32 cellular contexts compared by ENCODE assay signal in genomic region chr7:41257660-41258059, GRCh38.
"Had no signal": no experiment of that assay in that cellular context is flagged by ENCODE, and none has a peak within 500 bp of the region (broad histone marks: within the 10 kb centered on the region; RNA-seq: fewer than 3 reads in every experiment).

No MANE protein-coding gene starts in this region.

- H3K36me3 ChIP-seq: cardiac muscle cell, colonic mucosa, esophagus squamous epithelium, gastroesophageal sphincter, heart right ventricle had no signal

- H3K9me3 ChIP-seq: body of pancreas, colonic mucosa, esophagus squamous epithelium, gastroesophageal sphincter had no signal

- H3K4me1 Mint-ChIP-seq: activated CD4-positive, alpha-beta T cell treated with anti-CD3 and anti-CD28 coated beads for 36 hours; activated T-helper 17 cell treated with anti-CD3 and anti-CD28 coated beads, Interleukin-2, amount 50 U/mL, for 72 hours; T-helper 17 cell had no signal

- H3K27ac Mint-ChIP-seq: activated CD4-positive, alpha-beta memory T cell treated with anti-CD3 and anti-CD28 coated beads for 36 hours; activated CD4-positive, alpha-beta T cell treated with anti-CD3 and anti-CD28 coated beads for 36 hours; activated CD4-positive, alpha-beta T cell treated with anti-CD3 and anti-CD28 coated beads, Interleukin-2, amount 10 ng/mL, durations not matched to agents 24 days and 14 days; activated naive CD8-positive, alpha-beta T cell; activated T-helper 17 cell treated with anti-CD3 and anti-CD28 coated beads, Interleukin-2, amount 50 U/mL, for 72 hours; T-helper 17 cell; T-helper 2 cell treated with Interferon-gamma antibody and Interleukin-4, amounts not matched to agents 5 μg/mL and 100 μg/mL, for 36 hours had no signal

- ATAC-seq: activated CD4-positive, alpha-beta T cell treated with anti-CD3 and anti-CD28 coated beads for 36 hours; activated T-cell treated with anti-CD3 and anti-CD28 coated beads, Interleukin-2, amount 50 U/mL, for 4 hours; activated T-helper 17 cell treated with anti-CD3 and anti-CD28 coated beads, Interleukin-2, amount 50 U/mL, for 72 hours; body of pancreas; gastroesophageal sphincter; heart right ventricle; T-helper 17 cell had no signal

- H3K36me3 Mint-ChIP-seq: activated CD4-positive, alpha-beta memory T cell treated with anti-CD3 and anti-CD28 coated beads for 36 hours; activated naive CD8-positive, alpha-beta T cell had no signal

- H3K27me3 ChIP-seq: body of pancreas, cardiac muscle cell, colonic mucosa, esophagus squamous epithelium, gastroesophageal sphincter, heart right ventricle had no signal

- FAIRE-seq: endometrium, endothelial cell of umbilical vein had no signal

- DNase-seq: activated CD4-positive, alpha-beta memory T cell treated with anti-CD3 and anti-CD28 coated beads for 36 hours; activated CD4-positive, alpha-beta T cell treated with anti-CD3 and anti-CD28 coated beads for 36 hours; activated CD4-positive, alpha-beta T cell treated with anti-CD3 and anti-CD28 coated beads, Interleukin-2, amount 10 ng/mL, durations not matched to agents 24 days and 14 days; activated CD4-positive, CD25-positive, alpha-beta regulatory T cell; activated CD4-positive, CD25-positive, alpha-beta regulatory T cell treated with anti-CD3 and anti-CD28 coated beads, Interleukin-2, amount 50 U/mL, for 72 hours; activated CD8-positive, alpha-beta memory T cell treated with anti-CD3 and anti-CD28 coated beads for 24 hours; activated effector memory CD4-positive, alpha-beta T cell treated with Interleukin-2 at 50 U/mL for 16 hours; activated gamma-delta T cell treated with Interleukin-2 at 50 U/mL for 16 hours; activated naive CD4-positive, alpha-beta T cell treated with anti-CD3 and anti-CD28 coated beads, Interleukin-2, amount 50 U/mL, for 16 hours; activated naive CD4-positive, alpha-beta T cell treated with Interleukin-2 at 50 U/mL for 16 hours; activated T-cell treated with anti-CD3 and anti-CD28 coated beads, Interleukin-2, amount 50 U/mL, for 4 hours; amniotic stem cell; anterior cingulate cortex; body of pancreas; central memory CD4-positive, alpha-beta T cell; cerebellar nuclear complex; colonic mucosa; effector CD8-positive, alpha-beta T cell; esophagus squamous epithelium; foreskin melanocyte; heart right ventricle; T-helper 1 cell; T-helper 17 cell; T1000 had no signal

- H3K27me3 Mint-ChIP-seq: activated CD4-positive, alpha-beta memory T cell treated with anti-CD3 and anti-CD28 coated beads for 36 hours; activated CD4-positive, alpha-beta T cell treated with anti-CD3 and anti-CD28 coated beads for 36 hours; activated CD4-positive, alpha-beta T cell treated with anti-CD3 and anti-CD28 coated beads, Interleukin-2, amount 10 ng/mL, durations not matched to agents 24 days and 14 days; activated naive CD8-positive, alpha-beta T cell; activated T-helper 17 cell treated with anti-CD3 and anti-CD28 coated beads, Interleukin-2, amount 50 U/mL, for 72 hours; T-helper 17 cell had no signal

- H3K27ac ChIP-seq: body of pancreas, cardiac muscle cell, colonic mucosa, epithelial cell of prostate, esophagus squamous epithelium, gastroesophageal sphincter, heart right ventricle had no signal

- H3K9me3 Mint-ChIP-seq: activated CD4-positive, alpha-beta T cell treated with anti-CD3 and anti-CD28 coated beads, Interleukin-2, amount 10 ng/mL, durations not matched to agents 24 days and 14 days; activated T-cell treated with anti-CD3 and anti-CD28 coated beads, Interleukin-2, amount 50 U/mL, for 4 hours; T-helper 2 cell treated with Interferon-gamma antibody and Interleukin-4, amounts not matched to agents 5 μg/mL and 100 μg/mL, for 36 hours had no signal

- H3K4me3 Mint-ChIP-seq: activated CD4-positive, alpha-beta memory T cell treated with anti-CD3 and anti-CD28 coated beads for 36 hours; activated CD4-positive, alpha-beta T cell treated with anti-CD3 and anti-CD28 coated beads for 36 hours; activated CD4-positive, alpha-beta T cell treated with anti-CD3 and anti-CD28 coated beads, Interleukin-2, amount 10 ng/mL, durations not matched to agents 24 days and 14 days; activated naive CD8-positive, alpha-beta T cell; activated T-cell treated with anti-CD3 and anti-CD28 coated beads, Interleukin-2, amount 50 U/mL, for 4 hours; activated T-helper 17 cell treated with anti-CD3 and anti-CD28 coated beads, Interleukin-2, amount 50 U/mL, for 72 hours; T-helper 17 cell; T-helper 2 cell treated with Interferon-gamma antibody and Interleukin-4, amounts not matched to agents 5 μg/mL and 100 μg/mL, for 36 hours had no signal

- H3K4me3 ChIP-seq: body of pancreas, cardiac muscle cell, colonic mucosa, esophagus squamous epithelium, gastroesophageal sphincter, heart right ventricle had no signal

- H3K4me1 ChIP-seq: body of pancreas, colonic mucosa, gastroesophageal sphincter had no signal
